20 cellular contexts compared by ENCODE assay signal in the genomic region with DNA sequence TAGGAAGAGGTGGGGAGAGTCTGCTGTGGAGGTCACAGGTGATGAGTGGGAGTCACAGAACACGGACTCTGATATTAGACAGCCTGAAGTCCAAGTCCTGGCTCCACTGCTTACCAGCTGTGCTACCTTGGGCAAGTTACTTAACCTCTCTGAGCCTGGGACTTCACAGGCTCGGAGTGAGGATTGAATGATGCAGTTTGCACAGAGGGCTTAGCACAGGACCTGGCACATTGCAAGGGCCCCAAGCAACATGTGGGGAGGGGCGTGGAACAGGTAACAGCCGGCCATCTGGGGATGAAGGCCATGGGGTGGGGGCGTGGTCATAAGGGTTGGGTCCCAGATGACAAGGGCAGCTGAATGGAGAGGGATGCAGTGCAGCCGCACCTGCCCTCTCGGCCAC. TPM values are rescaled to one million over a fixed set of nuclear protein-coding genes. Genes with fewer than 3 reads are reported as not detected.
A peak's percentile ranks its signal among the peaks of the same experiment; 100 is the strongest.
DNase-seq lines count a peak whose midpoint lies in the region; ATAC-seq, FAIRE-seq and TF ChIP-seq lines count a peak whose summit lies in the region.
"Had no signal": no experiment of that assay in that cellular context is flagged by ENCODE, and none has a peak within 500 bp of the region (broad histone marks: within the 10 kb centered on the region; RNA-seq: fewer than 3 reads in every experiment).

No MANE protein-coding gene starts in this region.

- H3K9me3 ChIP-seq in kidney (ENCODE audit: control insufficient read depth in 1 of 2, low read length in 2 of 2) (no peaks in the 10 kb centered on the region), osteoblast (ENCODE audit: low read depth, low read length) (no peaks in the 10 kb centered on the region)

- H3K36me3 ChIP-seq in kidney (ENCODE audit: control insufficient read depth in 1 of 2, insufficient read depth in 2 of 2, low read length in 2 of 2) (no peaks in the 10 kb centered on the region), osteoblast (ENCODE audit: insufficient read depth, low read length) (no peaks in the 10 kb centered on the region)

- no peak overlapping the region for H3K27ac ChIP-seq in kidney (ENCODE audit: low read depth in 2 of 2, low read length in 2 of 2)
- H3K27ac ChIP-seq in osteoblast (ENCODE audit: low read depth, low read length), result no peak overlapping the region
- H3K27ac ChIP-seq: 22Rv1 had no signal

- no peak for TF ChIP-seq CTCF in natural killer cell (IDR thresholded peaks at IDR 0.05)
- no peak for TF ChIP-seq CTCF in kidney (IDR thresholded peaks at IDR 0.05; ENCODE audit: borderline replicate concordance, extremely low read depth, insufficient read depth)
- no peak for TF ChIP-seq CTCF in osteoblast (IDR thresholded peaks at IDR 0.05; ENCODE audit: extremely low read depth, low read depth, low read length)

- H3K4me3 ChIP-seq in kidney (ENCODE audit: low read length in 2 of 2) (no peak overlapping the region), osteoblast (ENCODE audit: insufficient read depth, low read length) (no peak overlapping the region)
- H3K4me3 ChIP-seq: GM12878 had no signal

- H2AFZ ChIP-seq in osteoblast (ENCODE audit: low read length), result no peak overlapping the region

- no peak overlapping the region for H3K27ac Mint-ChIP-seq in natural killer cell treated with Interleukin-12 subunit alpha and Interleukin-12 subunit beta and Interleukin-15 and Interleukin-18, amount 100 ng/mL, for 72 hours
- no peak overlapping the region for H3K27ac Mint-ChIP-seq in natural killer cell
- H3K27ac Mint-ChIP-seq: CD4-positive, alpha-beta T cell had no signal

- H3K36me3 Mint-ChIP-seq in natural killer cell treated with Interleukin-12 subunit alpha and Interleukin-12 subunit beta and Interleukin-15 and Interleukin-18, amount 100 ng/mL, for 72 hours, result no peaks in the 10 kb centered on the region
- H3K36me3 Mint-ChIP-seq in natural killer cell, result no peaks in the 10 kb centered on the region

- no peaks in the 10 kb centered on the region for H4K20me1 ChIP-seq in osteoblast (ENCODE audit: insufficient read depth, low read length)

- intact Hi-C loops in natural killer cell (cut with micrococcal nuclease), result no loop called here
- intact Hi-C loops in kidney (cut with DNase I), result no loop called here

- H3K4me1 Mint-ChIP-seq in natural killer cell treated with Interleukin-12 subunit alpha and Interleukin-12 subunit beta and Interleukin-15 and Interleukin-18, amount 100 ng/mL, for 72 hours (ENCODE audit: low read depth in 2 of 2), result no peaks in the 10 kb centered on the region
- H3K4me1 Mint-ChIP-seq in natural killer cell, result no peaks in the 10 kb centered on the region

- no peak for ATAC-seq in natural killer cell treated with Interleukin-12 subunit alpha and Interleukin-12 subunit beta and Interleukin-15 and Interleukin-18, amount 100 ng/mL, for 72 hours
- ATAC-seq in natural killer cell (no peak), GM19463 (IDR thresholded peaks at IDR 0.05; ENCODE audit: unreplicated experiment) (no peak)
- ATAC-seq: GM12878, HCT116 had no signal

- no peak overlapping the region for H3K4me3 Mint-ChIP-seq in natural killer cell treated with Interleukin-12 subunit alpha and Interleukin-12 subunit beta and Interleukin-15 and Interleukin-18, amount 100 ng/mL, for 72 hours
- no peak overlapping the region for H3K4me3 Mint-ChIP-seq in natural killer cell
- H3K4me3 Mint-ChIP-seq: CD4-positive, alpha-beta T cell had no signal

- H3K79me2 ChIP-seq in osteoblast (ENCODE audit: insufficient read depth, low read length), result no peaks in the 10 kb centered on the region

- no peak overlapping the region for H3K9ac ChIP-seq in kidney (ENCODE audit: low read length in 2 of 2)

- no peaks in the 10 kb centered on the region for H3K9me3 Mint-ChIP-seq in natural killer cell treated with Interleukin-12 subunit alpha and Interleukin-12 subunit beta and Interleukin-15 and Interleukin-18, amount 100 ng/mL, for 72 hours
- no peaks in the 10 kb centered on the region for H3K9me3 Mint-ChIP-seq in natural killer cell
- H3K9me3 Mint-ChIP-seq: CD4-positive, alpha-beta T cell had no signal

- H3K27me3 Mint-ChIP-seq in natural killer cell treated with Interleukin-12 subunit alpha and Interleukin-12 subunit beta and Interleukin-15 and Interleukin-18, amount 100 ng/mL, for 72 hours, result no peaks in the 10 kb centered on the region
- no peaks in the 10 kb centered on the region for H3K27me3 Mint-ChIP-seq in natural killer cell (ENCODE audit: low read depth in 2 of 2)
- H3K27me3 Mint-ChIP-seq: CD4-positive, alpha-beta T cell had no signal

- DNase-seq in natural killer cell treated with Interleukin-12 subunit alpha and Interleukin-12 subunit beta and Interleukin-15 and Interleukin-18, amount 100 ng/mL, for 72 hours (ENCODE audit: low spot score), result peak; percentile 32
- DNase-seq in natural killer cell (no peak), kidney (peak; percentile 26), osteoblast (ENCODE audit: insufficient read length, low spot score, missing footprints) (peak; percentile 30), 8988T (no peak), RPMI8226 (no peak)
- DNase-seq in stimulated activated CD4-positive, alpha-beta T cell treated with anti-CD3 and anti-CD28 coated beads, Interleukin-4, amount 100 ng/mL, for 4 hours, result no peak
- DNase-seq: AML-193; C1 segment of cervical spinal cord; Calu3; CD4-positive, alpha-beta T cell; DMS 273 treated with DMSO at 0.1 percent for 48 hours; IMR-90; KG1 had no signal

- no peak for FAIRE-seq in kidney (lab: Jason Lieb, UNC)
- FAIRE-seq: GM12878 had no signal

- H3K4me1 ChIP-seq in kidney (ENCODE audit: control insufficient read depth in 1 of 2, insufficient read depth in 1 of 2, low read depth in 1 of 2, low read length in 2 of 2), result no peaks in the 10 kb centered on the region
- H3K4me1 ChIP-seq in osteoblast (ENCODE audit: insufficient read depth, low read length), result no peaks in the 10 kb centered on the region

- no peak overlapping the region for H3K4me2 ChIP-seq in osteoblast (ENCODE audit: insufficient read depth, low read length)

- peaks cover 11% of the 10 kb centered on the region for H3K27me3 ChIP-seq in osteoblast (ENCODE audit: insufficient read depth, low read length)

RNA-seq across cellular contexts. Expression of a gene that starts 4.3 kb away (rescaled TPM):
- total RNA-seq in natural killer cell treated with Interleukin-12 subunit alpha and Interleukin-12 subunit beta and Interleukin-15 and Interleukin-18, amount 100 ng/mL, for 72 hours, result not detected
- not detected for total RNA-seq in natural killer cell
- total RNA-seq in kidney, result 2.3 TPM
- polyA plus RNA-seq in kidney (ENCODE audit: insufficient read depth, low read depth, low replicate concordance), result 2.1 TPM
- total RNA-seq in osteoblast, result under 0.01 TPM in 1 of 2 replicates, not detected in the other
- total RNA-seq: Calu3; CD4-positive, alpha-beta T cell; Daoy; H4 had no signal

RNA-seq across cellular contexts. Expression of a gene that starts 12.9 kb away (rescaled TPM):
- not detected for total RNA-seq in natural killer cell treated with Interleukin-12 subunit alpha and Interleukin-12 subunit beta and Interleukin-15 and Interleukin-18, amount 100 ng/mL, for 72 hours
- under 1 TPM in 1 of 3 donors, not detected in 2; 0.56 TPM for total RNA-seq in natural killer cell
- 0.22 TPM for total RNA-seq in kidney
- polyA plus RNA-seq in kidney (ENCODE audit: insufficient read depth, low read depth, low replicate concordance), result not detected
- not detected in 2 replicates for total RNA-seq in osteoblast
- total RNA-seq: CD4-positive, alpha-beta T cell; Daoy; H4; IMR-90 had no signal
- polyA plus RNA-seq: IMR-90 had no signal

RNA-seq across cellular contexts. Expression of a gene that starts 19.6 kb away (rescaled TPM):
- total RNA-seq in natural killer cell treated with Interleukin-12 subunit alpha and Interleukin-12 subunit beta and Interleukin-15 and Interleukin-18, amount 100 ng/mL, for 72 hours, result 10 to 100 TPM; 24.8 to 52.7 TPM
- total RNA-seq in natural killer cell, result 10 to 100 TPM; 13.8 to 19.5 (median 15.5) TPM
- 27.9 TPM for total RNA-seq in kidney
- 5.5 TPM for polyA plus RNA-seq in kidney (ENCODE audit: insufficient read depth, low read depth, low replicate concordance)
- total RNA-seq in osteoblast, result 22.7 and 24.6 TPM in 2 replicates

RNA-seq across cellular contexts. Expression of a gene that starts 40.1 kb away (rescaled TPM):
- 10 to 100 TPM in 1 of 2 donors, 1 to 10 TPM in 1; 8.5 to 14.6 TPM for total RNA-seq in natural killer cell treated with Interleukin-12 subunit alpha and Interleukin-12 subunit beta and Interleukin-15 and Interleukin-18, amount 100 ng/mL, for 72 hours
- 10 to 100 TPM; 28.2 to 33.0 (median 32.8) TPM for total RNA-seq in natural killer cell
- total RNA-seq in kidney, result 15.4 TPM
- 12.9 TPM for polyA plus RNA-seq in kidney (ENCODE audit: insufficient read depth, low read depth, low replicate concordance)
- 2.5 and 3.5 TPM in 2 replicates for total RNA-seq in osteoblast

RNA-seq across cellular contexts. Expression of a gene that starts 44.5 kb away (rescaled TPM):
- 1 to 10 TPM in 1 of 2 donors, not detected in 1; 1.3 TPM for total RNA-seq in natural killer cell treated with Interleukin-12 subunit alpha and Interleukin-12 subunit beta and Interleukin-15 and Interleukin-18, amount 100 ng/mL, for 72 hours
- 1 to 10 TPM; 5.3 to 7.7 (median 6.8) TPM for total RNA-seq in natural killer cell
- total RNA-seq in kidney, result 18.6 TPM
- 47.8 TPM for polyA plus RNA-seq in kidney (ENCODE audit: insufficient read depth, low read depth, low replicate concordance)
- 1.4 TPM in 1 of 2 replicates, not detected in the other for total RNA-seq in osteoblast
- total RNA-seq: Daoy, H4, IMR-90 had no signal
- polyA plus RNA-seq: IMR-90 had no signal

Comparison
In these comparisons a context has a peak if more than half of its experiments do, and no peak if none do; other contexts are left out.
1. DNase-seq: peak in natural killer cell treated with Interleukin-12 subunit alpha and Interleukin-12 subunit beta and Interleukin-15 and Interleukin-18, amount 100 ng/mL, for 72 hours (single experiment), kidney (single experiment) and osteoblast (single experiment); none in natural killer cell (single experiment), 8988T (single experiment), stimulated activated CD4-positive, alpha-beta T cell treated with anti-CD3 and anti-CD28 coated beads, Interleukin-4, amount 100 ng/mL, for 4 hours (0 of 2) and RPMI8226 (single experiment).